In the genomic region with DNA sequence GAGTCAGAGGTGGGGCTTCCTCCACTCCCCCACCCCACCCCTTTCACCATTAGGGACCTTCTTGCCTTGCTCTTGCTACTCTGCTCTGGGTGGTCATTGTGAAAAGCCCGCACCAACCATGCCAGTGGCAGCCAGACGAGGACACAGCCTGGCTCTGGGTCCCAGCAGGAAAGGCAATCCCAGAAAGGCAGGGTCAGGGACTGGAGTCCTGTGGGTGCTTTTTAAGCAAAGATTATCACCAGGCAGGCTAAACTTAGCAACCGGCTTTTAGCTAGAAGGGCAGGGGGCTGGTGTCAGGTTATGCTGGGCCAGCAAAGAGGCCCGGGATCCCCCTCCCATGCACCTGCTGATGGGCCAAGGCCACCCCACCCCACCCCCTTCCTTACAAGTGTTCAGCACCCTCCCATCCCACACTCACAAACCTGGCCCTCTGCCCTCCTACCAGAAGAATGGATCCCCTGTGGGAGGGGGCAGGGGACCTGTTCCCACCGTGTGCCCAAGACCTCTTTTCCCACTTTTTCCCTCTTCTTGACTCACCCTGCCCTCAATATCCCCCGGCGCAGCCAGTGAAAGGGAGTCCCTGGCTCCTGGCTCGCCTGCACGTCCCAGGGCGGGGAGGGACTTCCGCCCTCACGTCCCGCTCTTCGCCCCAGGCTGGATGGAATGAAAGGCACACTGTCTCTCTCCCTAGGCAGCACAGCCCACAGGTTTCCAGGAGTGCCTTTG, we compare ENCODE assay signal across 8 cellular contexts. TPM values are rescaled to one million over a fixed set of nuclear protein-coding genes. Genes with fewer than 3 reads are reported as not detected.
DNase-seq lines count a peak whose midpoint lies in the region; ATAC-seq lines count a peak whose summit lies in the region.

No MANE protein-coding gene starts in this region.

- H3K4me1 Mint-ChIP-seq in activated CD4-positive, alpha-beta memory T cell treated with anti-CD3 and anti-CD28 coated beads, Interleukin-2, amount 10 ng/mL, durations not matched to agents 7 days and 5 days = peaks cover 43% of the 10 kb centered on the region

- H3K36me3 ChIP-seq in esophagus (ENCODE audit: control insufficient read depth in 2 of 2, insufficient read depth in 2 of 2, low read length in 1 of 2) = peaks cover 18 to 42% of the 10 kb centered on the region in 2 donors

- DNase-seq in SIG-M5 treated with dmso at 0.1 percent for 504 hours (lab: John Stamatoyannopoulos, UW; ENCODE audit: unreplicated experiment) (peak; percentile 71), SIG-M5 (lab: John Stamatoyannopoulos, UW) (no peak), NCI-H2029 (lab: John Stamatoyannopoulos, UW) (peak; percentile 68)
- peak; percentile 58 for DNase-seq in activated CD4-positive, alpha-beta memory T cell treated with anti-CD3 and anti-CD28 coated beads, Interleukin-2, amount 10 ng/mL, durations not matched to agents 7 days and 5 days

- peak overlapping the region; percentile 96 for H3K4me3 Mint-ChIP-seq in activated CD4-positive, alpha-beta memory T cell treated with anti-CD3 and anti-CD28 coated beads, Interleukin-2, amount 10 ng/mL, durations not matched to agents 7 days and 5 days

- no peaks in the 10 kb centered on the region for H3K27me3 Mint-ChIP-seq in activated CD4-positive, alpha-beta memory T cell treated with anti-CD3 and anti-CD28 coated beads, Interleukin-2, amount 10 ng/mL, durations not matched to agents 7 days and 5 days

- H3K4me3 ChIP-seq in esophagus (ENCODE audit: low read depth in 1 of 2, low read length in 2 of 2) (peak overlapping the region; percentile 89 to 98), mononuclear cell (ENCODE audit: low read length) (peak overlapping the region; percentile 97)

- H3K27me3 ChIP-seq in esophagus (ENCODE audit: control insufficient read depth in 1 of 2, insufficient read depth in 2 of 2, low read length in 2 of 2) = no peaks in the 10 kb centered on the region
- no peaks in the 10 kb centered on the region for H3K27me3 ChIP-seq in mononuclear cell (ENCODE audit: insufficient read depth, low read length)

- H3K27ac Mint-ChIP-seq in activated CD4-positive, alpha-beta memory T cell treated with anti-CD3 and anti-CD28 coated beads, Interleukin-2, amount 10 ng/mL, durations not matched to agents 7 days and 5 days = peak overlapping the region; percentile 97

- WGBS in esophagus, 2 donors = 2% methylated on average over 12 to 14 of the region's 14 CpGs

- H3K4me1 ChIP-seq in esophagus (ENCODE audit: control insufficient read depth in 2 of 2, insufficient read depth in 2 of 2, low read length in 1 of 2) = peaks cover 5 to 26% of the 10 kb centered on the region in 2 donors
- H3K4me1 ChIP-seq in mononuclear cell (ENCODE audit: insufficient read depth, low read length) = peaks cover 52% of the 10 kb centered on the region

- H3K27ac ChIP-seq in esophagus (ENCODE audit: low read depth in 2 of 2, low read length in 1 of 2) (peak overlapping the region; percentile 99), temporal lobe (ENCODE audit: low read depth, low read length) (peak overlapping the region; percentile 99)

- no peaks in the 10 kb centered on the region for H3K9me3 ChIP-seq in esophagus (ENCODE audit: control insufficient read depth in 2 of 2, insufficient read depth in 1 of 2, low read depth in 1 of 2, low read length in 1 of 2)
- H3K9me3 ChIP-seq in mononuclear cell (ENCODE audit: low read depth, low read length) = no peaks in the 10 kb centered on the region

- H3K36me3 Mint-ChIP-seq in activated CD4-positive, alpha-beta memory T cell treated with anti-CD3 and anti-CD28 coated beads, Interleukin-2, amount 10 ng/mL, durations not matched to agents 7 days and 5 days (ENCODE audit: low read depth) = peaks cover 90% of the 10 kb centered on the region

- POLR2A ChIA-PET in activated CD4-positive, alpha-beta memory T cell treated with anti-CD3 and anti-CD28 coated beads, Interleukin-2, amount 10 ng/mL, durations not matched to agents 7 days and 5 days (lab: Charles Lee) = interaction anchor here (0.8 to 2.2 kb wide), 28 partner anchors 9 to 411 kb away, joined by 3 to 32 read pairs (median 6); a partner anchor contains a TSS

- no peaks in the 10 kb centered on the region for H3K9me3 Mint-ChIP-seq in activated CD4-positive, alpha-beta memory T cell treated with anti-CD3 and anti-CD28 coated beads, Interleukin-2, amount 10 ng/mL, durations not matched to agents 7 days and 5 days

- ATAC-seq in HG02588 (IDR thresholded peaks at IDR 0.05; ENCODE audit: unreplicated experiment) = peak; percentile 16

- CTCF ChIA-PET in activated CD4-positive, alpha-beta memory T cell treated with anti-CD3 and anti-CD28 coated beads, Interleukin-2, amount 10 ng/mL, durations not matched to agents 7 days and 5 days (lab: Charles Lee) = interaction anchor here (0.9 to 2.7 kb wide), 13 partner anchors 18 to 196 kb away, joined by 3 to 8 read pairs (median 4); a partner anchor contains a TSS

RNA-seq across cellular contexts. Expression of a gene that starts 1.2 kb away (rescaled TPM):
- total RNA-seq in activated CD4-positive, alpha-beta memory T cell treated with anti-CD3 and anti-CD28 coated beads, Interleukin-2, amount 10 ng/mL, durations not matched to agents 7 days and 5 days = 1,000 to 10,000 TPM; 5,691 to 5,753 TPM
- polyA plus RNA-seq in esophagus = 1,000 to 10,000 TPM; 2,765 to 3,567 TPM
- 2,093 TPM for total RNA-seq in mononuclear cell
- total RNA-seq in temporal lobe = 1,154 TPM

RNA-seq across cellular contexts. Expression of a gene that starts 22.8 kb away (rescaled TPM):
- total RNA-seq in activated CD4-positive, alpha-beta memory T cell treated with anti-CD3 and anti-CD28 coated beads, Interleukin-2, amount 10 ng/mL, durations not matched to agents 7 days and 5 days = 10 to 100 TPM; 23.1 to 23.6 TPM
- 1 to 10 TPM; 5.7 TPM for polyA plus RNA-seq in esophagus
- total RNA-seq in mononuclear cell (8.0 TPM), temporal lobe (4.9 TPM)

RNA-seq across cellular contexts. Expression of a gene that starts 35.0 kb away (rescaled TPM):
- total RNA-seq in activated CD4-positive, alpha-beta memory T cell treated with anti-CD3 and anti-CD28 coated beads, Interleukin-2, amount 10 ng/mL, durations not matched to agents 7 days and 5 days = 10 to 100 TPM; 46.5 to 50.9 TPM
- 10 to 100 TPM; 26.3 to 41.6 TPM for polyA plus RNA-seq in esophagus
- 44.2 TPM for total RNA-seq in mononuclear cell
- total RNA-seq in temporal lobe = 8.4 TPM

RNA-seq across cellular contexts. Expression of a gene that starts 39.2 kb away (rescaled TPM):
- total RNA-seq in activated CD4-positive, alpha-beta memory T cell treated with anti-CD3 and anti-CD28 coated beads, Interleukin-2, amount 10 ng/mL, durations not matched to agents 7 days and 5 days = 100 to 1,000 TPM; 153 to 156 TPM
- polyA plus RNA-seq in esophagus = 10 to 100 TPM; 10.2 to 13.7 TPM
- total RNA-seq in mononuclear cell = 7.5 TPM
- 11.6 TPM for total RNA-seq in temporal lobe

RNA-seq across cellular contexts. Expression of a gene that starts 40.0 kb away (rescaled TPM):
- 100 to 1,000 TPM; 204 to 208 TPM for total RNA-seq in activated CD4-positive, alpha-beta memory T cell treated with anti-CD3 and anti-CD28 coated beads, Interleukin-2, amount 10 ng/mL, durations not matched to agents 7 days and 5 days
- polyA plus RNA-seq in esophagus = 100 to 1,000 TPM in 1 of 2 donors, 10 to 100 TPM in 1; 60.7 to 124 TPM
- total RNA-seq in mononuclear cell (14.7 TPM), temporal lobe (39.8 TPM)
